Comparison of ENCODE assay signal across 18 cellular contexts in genomic region chr16:58506241-58507194, GRCh38. TPM values are rescaled to one million over a fixed set of nuclear protein-coding genes. Genes with fewer than 3 reads are reported as not detected.
DNase-seq lines count a peak whose midpoint lies in the region; ATAC-seq and TF ChIP-seq lines count a peak whose summit lies in the region.
"Had no signal": no experiment of that assay in that cellular context is flagged by ENCODE, and none has a peak within 500 bp of the region (broad histone marks: within the 10 kb centered on the region; RNA-seq: fewer than 3 reads in every experiment).

No MANE protein-coding gene starts in this region.

- no peak overlapping the region for H2AFZ ChIP-seq in IMR-90 (replicated peaks; ENCODE audit: low read length, poor library complexity)

- H3K4me3 Mint-ChIP-seq in activated T-cell treated with anti-CD3 and anti-CD28 coated beads, Interleukin-2, amount 50 U/mL, for 72 hours, result no peak overlapping the region
- H3K4me3 Mint-ChIP-seq: activated T-helper 1 cell treated with anti-CD3 and anti-CD28 coated beads, Interleukin-12 subunit alpha, Interleukin-12 subunit beta, Interleukin-2, Interleukin-4 antibody, amounts not matched to agents 30 ng/mL and 10 ng/mL and 1 ng/mL, durations not matched to agents 14 hours and 24 hours and 36 hours; CD8-positive, alpha-beta T cell; nephron; stimulated activated naive CD8-positive, alpha-beta T cell treated with anti-CD3 and anti-CD28 coated beads, Interleukin-15, amount 100 ng/mL, for 72 hours had no signal

- H3K14ac ChIP-seq in IMR-90 (replicated peaks; ENCODE audit: low read depth, low read length), result no peak overlapping the region

- H2AK9ac ChIP-seq in IMR-90 (replicated peaks; ENCODE audit: low read depth, low read length, poor library complexity), result peak overlapping the region; percentile 72

- no peak overlapping the region for H3K4ac ChIP-seq in IMR-90 (ENCODE audit: low read depth, low read length)

- no peak overlapping the region for H3K27ac Mint-ChIP-seq in activated T-cell treated with anti-CD3 and anti-CD28 coated beads, Interleukin-2, amount 50 U/mL, for 72 hours
- H3K27ac Mint-ChIP-seq: activated T-helper 1 cell treated with anti-CD3 and anti-CD28 coated beads, Interleukin-12 subunit alpha, Interleukin-12 subunit beta, Interleukin-2, Interleukin-4 antibody, amounts not matched to agents 30 ng/mL and 10 ng/mL and 1 ng/mL, durations not matched to agents 14 hours and 24 hours and 36 hours; CD8-positive, alpha-beta T cell; nephron; stimulated activated naive CD8-positive, alpha-beta T cell treated with anti-CD3 and anti-CD28 coated beads, Interleukin-15, amount 100 ng/mL, for 72 hours had no signal

- no peak overlapping the region for H3K4me2 ChIP-seq in IMR-90 (ENCODE audit: low read depth, low read length)

- no peak overlapping the region for H4K5ac ChIP-seq in IMR-90 (ENCODE audit: low read depth, low read length)

- no peak overlapping the region for H4K8ac ChIP-seq in IMR-90 (ENCODE audit: low read depth in 2 of 2, low read length in 2 of 2)

- H2BK15ac ChIP-seq in IMR-90 (ENCODE audit: low read depth, low read length), result no peak overlapping the region

- no peak overlapping the region for H2BK120ac ChIP-seq in IMR-90 (ENCODE audit: low read depth, low read length)

- H3K56ac ChIP-seq in IMR-90 (ENCODE audit: extremely low read depth, insufficient read depth, low read length), result no peak overlapping the region

- H3K9me3 ChIP-seq in IMR-90 (ENCODE audit: control insufficient read depth, insufficient read depth, low read length) (no peaks in the 10 kb centered on the region), right cardiac atrium (ENCODE audit: control insufficient read depth, low read length) (no peaks in the 10 kb centered on the region)
- H3K9me3 ChIP-seq: esophagus muscularis mucosa had no signal

- BruUV-seq in IMR-90 (replicated peaks; lab: Mats Ljungman, UMichigan), result no TSS peak

- peaks cover 3% of the 10 kb centered on the region; the same call in 1 of the 2 replicates for H3K36me3 ChIP-seq in IMR-90 (ENCODE audit: control insufficient read depth, insufficient read depth, low read length)

- no peak for TF ChIP-seq RAD21 in IMR-90 (IDR thresholded peaks at IDR 0.05; ENCODE audit: low read length)

- H3K79me1 ChIP-seq in IMR-90 (ENCODE audit: low read depth in 1 of 2, low read length in 2 of 2), result 0 out of 4 replicates have a peak, but pooled peaks cover 0 to under 1% of the 10 kb centered on the region in 2 experiments

- no peak overlapping the region for H3K18ac ChIP-seq in IMR-90 (ENCODE audit: low read depth, low read length)

- no peak overlapping the region for H4K91ac ChIP-seq in IMR-90 (ENCODE audit: insufficient read depth, low read depth, low read length)

- peak; percentile 16 to 17 for DNase-seq in activated T-cell treated with anti-CD3 and anti-CD28 coated beads, Interleukin-2, amount 50 U/mL, for 48 hours
- no peak for DNase-seq in activated T-cell treated with anti-CD3 and anti-CD28 coated beads, Interleukin-2, amount 50 U/mL, for 72 hours
- DNase-seq in IMR-90 (no peak), right cardiac atrium (peak in 2 of 3 donors; percentile 24 to 28), retina (no peak), omental fat pad (ENCODE audit: low spot score) (no peak)
- peak; percentile 20 for DNase-seq in stimulated activated CD8-positive, alpha-beta memory T cell treated with anti-CD3 and anti-CD28 coated beads, Interleukin-4, amount 100 ng/mL, for 48 hours
- DNase-seq: activated CD4-positive, alpha-beta T cell treated with anti-CD3 and anti-CD28 coated beads, Interleukin-2, amount 50 U/mL, for 4 hours; glutamatergic neuron; MM.1S; NCI-H187 treated with DMSO at 0.1 percent for 48 hours; NCI-H510A treated with DMSO at 0.1 percent for 48 hours had no signal

- TF ChIP-seq CTCF in IMR-90 (conservative IDR thresholded peaks at IDR 0.05; ENCODE audit: low read depth, low read length), result no peak
- no peak for TF ChIP-seq CTCF in omental fat pad (IDR thresholded peaks at IDR 0.05)

- H3K23ac ChIP-seq in IMR-90 (ENCODE audit: low read depth, low read length), result no peak overlapping the region

- H3K4me3 ChIP-seq in IMR-90 (ENCODE audit: insufficient read depth, low read depth, low read length) (no peak overlapping the region), right cardiac atrium (ENCODE audit: low read length) (no peak overlapping the region)
- H3K4me3 ChIP-seq: esophagus muscularis mucosa had no signal

- intact Hi-C loops in IMR-90 (cut with micrococcal nuclease) (no loop called here), right cardiac atrium (cut with DNase I) (no loop called here)

- POLR2A ChIA-PET in IMR-90 (lab: Charles Lee; ENCODE audit: unreplicated experiment), result no interaction called here

- in situ Hi-C loops in IMR-90 (cut with MboI; ENCODE audit: low sequenced_read_pairs), result no loop called here

- peaks cover 8% of the 10 kb centered on the region for H3K27me3 Mint-ChIP-seq in activated T-cell treated with anti-CD3 and anti-CD28 coated beads, Interleukin-2, amount 50 U/mL, for 72 hours (ENCODE audit: low read depth)

- H3K9ac ChIP-seq in IMR-90 (ENCODE audit: low read depth, low read length), result no peak overlapping the region

- 74% methylated on average over 4 of the region's 20 CpGs; no CpG with 5 or more reads in 1 of the 2 experiments for WGBS in IMR-90 (ENCODE audit: extremely low coverage in 2 of 2, insufficient read length in 1 of 2), 2 experiments
- 84% methylated on average over 20 of the region's 20 CpGs for WGBS in right cardiac atrium

- dilution Hi-C loops in IMR-90 (cut with HindIII; ENCODE audit: low sequenced_read_pairs, unreplicated experiment), result no loop called here

- H3K4me1 Mint-ChIP-seq in activated T-cell treated with anti-CD3 and anti-CD28 coated beads, Interleukin-2, amount 50 U/mL, for 72 hours (ENCODE audit: low read depth), result peaks cover 2% of the 10 kb centered on the region

- H2BK5ac ChIP-seq in IMR-90 (ENCODE audit: low read depth, low read length, poor library complexity, severe bottlenecking), result no peak overlapping the region

- 0 out of 2 replicates have a peak, but pooled peaks cover 1% of the 10 kb centered on the region for H3K9me1 ChIP-seq in IMR-90 (ENCODE audit: insufficient read depth, low read length)

- H2AK5ac ChIP-seq in IMR-90 (ENCODE audit: low read depth, low read length), result no peak overlapping the region; the same call in 1 of the 2 replicates

- no peak overlapping the region for H2BK20ac ChIP-seq in IMR-90 (ENCODE audit: low read depth, low read length)

- no peaks in the 10 kb centered on the region for H3K9me3 Mint-ChIP-seq in activated T-cell treated with anti-CD3 and anti-CD28 coated beads, Interleukin-2, amount 50 U/mL, for 72 hours
- H3K9me3 Mint-ChIP-seq: activated T-helper 1 cell treated with anti-CD3 and anti-CD28 coated beads, Interleukin-12 subunit alpha, Interleukin-12 subunit beta, Interleukin-2, Interleukin-4 antibody, amounts not matched to agents 30 ng/mL and 10 ng/mL and 1 ng/mL, durations not matched to agents 14 hours and 24 hours and 36 hours; CD8-positive, alpha-beta T cell; nephron; stimulated activated naive CD8-positive, alpha-beta T cell treated with anti-CD3 and anti-CD28 coated beads, Interleukin-15, amount 100 ng/mL, for 72 hours had no signal

- H3K4me1 ChIP-seq in IMR-90 (ENCODE audit: control insufficient read depth, insufficient read depth, low read length) (peaks cover under 1% of the 10 kb centered on the region; the same call in 1 of the 2 replicates), right cardiac atrium (ENCODE audit: control insufficient read depth, insufficient read depth, low read length) (no peaks in the 10 kb centered on the region)

- H3K27me3 ChIP-seq in IMR-90 (ENCODE audit: control insufficient read depth, insufficient read depth, low read length) (no peaks in the 10 kb centered on the region; the same call in 1 of the 2 replicates), right cardiac atrium (ENCODE audit: control insufficient read depth, insufficient read depth) (no peaks in the 10 kb centered on the region)

- H3K27ac ChIP-seq in IMR-90 (ENCODE audit: insufficient read depth, low read length), result no peak overlapping the region
- H3K27ac ChIP-seq in right cardiac atrium (ENCODE audit: low read length), result no peak overlapping the region
- H3K27ac ChIP-seq: esophagus muscularis mucosa had no signal

- no peaks in the 10 kb centered on the region; the same call in 1 of the 2 replicates for H4K20me1 ChIP-seq in IMR-90 (ENCODE audit: insufficient read depth, low read length)

- no peak for ATAC-seq in activated T-cell treated with anti-CD3 and anti-CD28 coated beads, Interleukin-2, amount 50 U/mL, for 72 hours (replicated peaks in 1 of 2)
- ATAC-seq in IMR-90 (ENCODE audit: low read depth) (no peak), right cardiac atrium (no peak), GM21528 (IDR thresholded peaks at IDR 0.05; ENCODE audit: low FRiP score, unreplicated experiment) (no peak), omental fat pad (ENCODE audit: low FRiP score) (no peak)
- ATAC-seq: CD8-positive, alpha-beta T cell; stimulated activated naive CD8-positive, alpha-beta T cell treated with anti-CD3 and anti-CD28 coated beads, Interleukin-15, amount 100 ng/mL, for 72 hours had no signal

- H3K36me3 Mint-ChIP-seq in activated T-cell treated with anti-CD3 and anti-CD28 coated beads, Interleukin-2, amount 50 U/mL, for 72 hours (ENCODE audit: insufficient read depth in 2 of 2), result no peaks in the 10 kb centered on the region
- H3K36me3 Mint-ChIP-seq: CD8-positive, alpha-beta T cell had no signal

- CTCF ChIA-PET in IMR-90 (lab: Yijun Ruan, JAX), result interaction anchor here (1.2 kb wide), 1 partner anchor 154 kb away, joined by 3 read pairs; no protein-coding TSS in a partner anchor

- TF ChIP-seq POLR2A in IMR-90 (IDR thresholded peaks at IDR 0.05; ENCODE audit: low read depth, low read length), result no peak

RNA-seq across cellular contexts. Expression of gene NDRG4, which starts 6.6 kb away (rescaled TPM):
- 1 to 10 TPM; 5.2 TPM for total RNA-seq in activated T-cell treated with anti-CD3 and anti-CD28 coated beads, Interleukin-2, amount 50 U/mL, for 72 hours
- 9.7 and 10.9 TPM in 2 replicates for total RNA-seq in IMR-90 (2012; rRNA removed)
- polyA plus RNA-seq in IMR-90 (2012; rRNA removed), result 23.5 and 26.5 TPM in 2 replicates
- polyA plus RNA-seq in IMR-90 (2012; cell fraction: cytosol; rRNA removed), result 14.3 and 22.8 TPM in 2 replicates
- polyA plus RNA-seq in IMR-90 (2012; cell fraction: nucleus; rRNA removed; ENCODE audit: low replicate concordance), result 73.2 and 140 TPM in 2 replicates
- 100 to 1,000 TPM in 1 of 4 donors, 10 to 100 TPM in 3; 53.5 to 155 (median 97.3) TPM for total RNA-seq in right cardiac atrium
- polyA plus RNA-seq in right cardiac atrium, result 164 TPM
- total RNA-seq in omental fat pad, result 10 to 100 TPM in 3 of 4 donors, 1 to 10 TPM in 1; 9.5 to 47.0 (median 21.3) TPM
- total RNA-seq: CD8-positive, alpha-beta T cell had no signal

RNA-seq across cellular contexts. Expression of gene SETD6, which starts 8.8 kb away (rescaled TPM):
- total RNA-seq in activated T-cell treated with anti-CD3 and anti-CD28 coated beads, Interleukin-2, amount 50 U/mL, for 72 hours, result 10 to 100 TPM in 1 of 2 donors, 1 to 10 TPM in 1; 9.1 to 11.6 TPM
- 3.2 and 3.3 TPM in 2 replicates for total RNA-seq in IMR-90 (2012; rRNA removed)
- 5.2 and 6.4 TPM in 2 replicates for polyA plus RNA-seq in IMR-90 (2012; rRNA removed)
- polyA plus RNA-seq in IMR-90 (2012; cell fraction: cytosol; rRNA removed), result 5.8 and 11.1 TPM in 2 replicates
- 29.2 and 50.2 TPM in 2 replicates for polyA plus RNA-seq in IMR-90 (2012; cell fraction: nucleus; rRNA removed; ENCODE audit: low replicate concordance)
- total RNA-seq in right cardiac atrium, result 10 to 100 TPM in 2 of 4 donors, 1 to 10 TPM in 2; 9.7 to 12.4 (median 11.1) TPM
- polyA plus RNA-seq in right cardiac atrium, result 8.5 TPM
- 10 to 100 TPM; 16.0 to 37.2 (median 19.0) TPM for total RNA-seq in omental fat pad

Comparison
In these comparisons a context has a peak if more than half of its experiments do, and no peak if none do; other contexts are left out.
1. DNase-seq: peak in activated T-cell treated with anti-CD3 and anti-CD28 coated beads, Interleukin-2, amount 50 U/mL, for 48 hours (2 of 2), right cardiac atrium (2 of 3) and stimulated activated CD8-positive, alpha-beta memory T cell treated with anti-CD3 and anti-CD28 coated beads, Interleukin-4, amount 100 ng/mL, for 48 hours (single experiment); none in activated T-cell treated with anti-CD3 and anti-CD28 coated beads, Interleukin-2, amount 50 U/mL, for 72 hours (0 of 2), IMR-90 (single experiment), retina (single experiment) and omental fat pad (single experiment).